In the genomic region with DNA sequence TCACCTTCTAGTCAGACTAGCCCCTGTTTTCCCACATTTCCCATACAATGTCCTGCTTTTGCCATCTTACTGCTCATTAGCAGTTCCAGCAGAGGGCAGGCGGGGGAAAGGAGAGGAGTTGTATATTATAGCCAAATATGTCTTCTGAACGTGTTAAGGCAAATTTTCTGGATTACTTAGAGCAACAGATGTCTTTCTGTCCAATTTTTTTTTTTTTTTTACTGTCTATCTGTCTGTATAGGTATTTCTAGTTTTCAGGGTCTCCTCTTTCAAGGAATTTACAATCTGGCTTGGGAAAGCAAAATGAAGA, we compare ENCODE assay signal across 13 cellular contexts. TPM values are rescaled to one million over a fixed set of nuclear protein-coding genes. Genes with fewer than 3 reads are reported as not detected.
DNase-seq lines count a peak whose midpoint lies in the region; ATAC-seq and TF ChIP-seq lines count a peak whose summit lies in the region.
"Had no signal": no experiment of that assay in that cellular context is flagged by ENCODE, and none has a peak within 500 bp of the region (broad histone marks: within the 10 kb centered on the region; RNA-seq: fewer than 3 reads in every experiment).

No MANE protein-coding gene starts in this region.

- TF ChIP-seq CTCF in 22Rv1 (IDR thresholded peaks at IDR 0.05) (peak; percentile 19; the same call in 1 of the 2 replicates), hepatocyte (IDR thresholded peaks at IDR 0.05; ENCODE audit: poor library complexity) (peak; percentile 44)
- TF ChIP-seq CTCF in CD8-positive, alpha-beta T cell (IDR thresholded peaks at IDR 0.05) = no peak

- no peak overlapping the region for H3K9ac ChIP-seq in adipocyte (ENCODE audit: low read length)

- H3K4me1 ChIP-seq in adipocyte (ENCODE audit: control insufficient read depth, insufficient read depth, low read length) (peaks cover 40% of the 10 kb centered on the region), hepatocyte (ENCODE audit: insufficient read depth) (no peaks in the 10 kb centered on the region)
- H3K4me1 ChIP-seq in CD8-positive, alpha-beta T cell (ENCODE audit: insufficient read depth, low read length) = no peaks in the 10 kb centered on the region
- no peaks in the 10 kb centered on the region for H3K4me1 ChIP-seq in CD4-positive, alpha-beta memory T cell (ENCODE audit: insufficient read depth, low read length)

- no peak overlapping the region for H3K4me2 ChIP-seq in hepatocyte

- DNase-seq in H4 (ENCODE audit: low spot score) (peak; percentile 25), adipocyte (ENCODE audit: low read depth) (peak; percentile 38), hepatocyte (ENCODE audit: low spot score) (peak; percentile 38), SKM-1 treated with dmso at 0.1 percent for 144 hours (lab: John Stamatoyannopoulos, UW; ENCODE audit: unreplicated experiment) (no peak)
- no peak for DNase-seq in CD8-positive, alpha-beta T cell
- DNase-seq in CD4-positive, alpha-beta memory T cell = no peak
- DNase-seq: activated naive CD4-positive, alpha-beta T cell treated with anti-CD3 and anti-CD28 coated beads for 36 hours; NCI-H1048; stimulated activated CD8-positive, alpha-beta memory T cell treated with anti-CD3 and anti-CD28 coated beads, Interleukin-4, amount 100 ng/mL, for 48 hours; T-helper 9 cell had no signal

- no peaks in the 10 kb centered on the region for H3K9me3 ChIP-seq in adipocyte (ENCODE audit: control insufficient read depth, low read length)
- H3K9me3 ChIP-seq in hepatocyte (ENCODE audit: low read depth) = no peaks in the 10 kb centered on the region
- no peaks in the 10 kb centered on the region for H3K9me3 ChIP-seq in CD8-positive, alpha-beta T cell (ENCODE audit: low read length)
- H3K9me3 ChIP-seq in CD4-positive, alpha-beta memory T cell (ENCODE audit: control insufficient read depth in 1 of 2, low read length in 2 of 2) = no peaks in the 10 kb centered on the region
- H3K9me3 ChIP-seq: pancreas had no signal

- no peaks in the 10 kb centered on the region for H3K36me3 Mint-ChIP-seq in CD8-positive, alpha-beta T cell
- no peaks in the 10 kb centered on the region for H3K36me3 Mint-ChIP-seq in CD4-positive, alpha-beta memory T cell

- POLR2A ChIA-PET in CD8-positive, alpha-beta T cell (lab: Charles Lee) = no interaction called here
- POLR2A ChIA-PET in CD4-positive, alpha-beta memory T cell (lab: Charles Lee; ENCODE audit: partially characterized antibody) = no interaction called here

- H3K27ac ChIP-seq in 22Rv1 = no peak overlapping the region
- no peak overlapping the region for H3K27ac ChIP-seq in hepatocyte
- H3K27ac ChIP-seq in CD8-positive, alpha-beta T cell (ENCODE audit: low read depth, low read length) = no peak overlapping the region
- no peak overlapping the region for H3K27ac ChIP-seq in CD4-positive, alpha-beta memory T cell (ENCODE audit: low read depth, low read length)
- H3K27ac ChIP-seq: pancreas had no signal

- H3K9me2 ChIP-seq in hepatocyte (replicated peaks; ENCODE audit: insufficient read depth) = no peaks in the 10 kb centered on the region

- H3K27ac Mint-ChIP-seq in CD8-positive, alpha-beta T cell = no peak overlapping the region
- H3K27ac Mint-ChIP-seq in CD4-positive, alpha-beta memory T cell = no peak overlapping the region
- H3K27ac Mint-ChIP-seq: activated naive CD4-positive, alpha-beta T cell treated with anti-CD3 and anti-CD28 coated beads for 36 hours had no signal

- intact Hi-C loops in CD8-positive, alpha-beta T cell (cut with DNase I, micrococcal nuclease) = no loop called here
- intact Hi-C loops in CD4-positive, alpha-beta memory T cell (cut with micrococcal nuclease) = no loop called here

- no peaks in the 10 kb centered on the region for H3K79me2 ChIP-seq in hepatocyte

- peaks cover 2% of the 10 kb centered on the region for H3K27me3 Mint-ChIP-seq in CD8-positive, alpha-beta T cell (ENCODE audit: low read depth)
- peaks cover 0 to 1% of the 10 kb centered on the region in 2 donors for H3K27me3 Mint-ChIP-seq in CD4-positive, alpha-beta memory T cell

- H3K9me3 Mint-ChIP-seq in CD8-positive, alpha-beta T cell = no peaks in the 10 kb centered on the region
- H3K9me3 Mint-ChIP-seq in CD4-positive, alpha-beta memory T cell = no peaks in the 10 kb centered on the region
- H3K9me3 Mint-ChIP-seq: activated naive CD4-positive, alpha-beta T cell treated with anti-CD3 and anti-CD28 coated beads for 36 hours had no signal

- H3K27me3 ChIP-seq in adipocyte (replicated peaks; ENCODE audit: control insufficient read depth, insufficient read depth, low read length) (no peaks in the 10 kb centered on the region), hepatocyte (no peaks in the 10 kb centered on the region)
- H3K27me3 ChIP-seq in CD8-positive, alpha-beta T cell (ENCODE audit: insufficient read depth, low read length) = no peaks in the 10 kb centered on the region
- no peaks in the 10 kb centered on the region for H3K27me3 ChIP-seq in CD4-positive, alpha-beta memory T cell (ENCODE audit: insufficient read depth, low read length)
- H3K27me3 ChIP-seq: pancreas had no signal

- peaks cover 39% of the 10 kb centered on the region for H3K36me3 ChIP-seq in adipocyte (ENCODE audit: control insufficient read depth, insufficient read depth, low read length, severe bottlenecking)
- no peaks in the 10 kb centered on the region for H3K36me3 ChIP-seq in hepatocyte (replicated peaks; ENCODE audit: insufficient read depth, low read depth)
- no peaks in the 10 kb centered on the region for H3K36me3 ChIP-seq in CD8-positive, alpha-beta T cell (ENCODE audit: insufficient read depth, low read length)
- no peaks in the 10 kb centered on the region for H3K36me3 ChIP-seq in CD4-positive, alpha-beta memory T cell (ENCODE audit: insufficient read depth, low read length)
- H3K36me3 ChIP-seq: pancreas had no signal

- H2AFZ ChIP-seq in hepatocyte = no peak overlapping the region

- 54% methylated on average over 2 of the region's 2 CpGs for WGBS in hepatocyte (ENCODE audit: low lambda C conversion rate, missing lambda C conversion rate)

- H3K4me3 ChIP-seq in adipocyte (ENCODE audit: low read length) (peak overlapping the region; percentile 18), hepatocyte (no peak overlapping the region)
- H3K4me3 ChIP-seq in CD8-positive, alpha-beta T cell (ENCODE audit: low read depth, low read length) = no peak overlapping the region
- no peak overlapping the region for H3K4me3 ChIP-seq in CD4-positive, alpha-beta memory T cell (ENCODE audit: low read length in 2 of 2)
- H3K4me3 ChIP-seq: pancreas had no signal

- no peaks in the 10 kb centered on the region for H4K20me1 ChIP-seq in hepatocyte (ENCODE audit: insufficient read depth, poor library complexity, severe bottlenecking)

- CTCF ChIA-PET in CD8-positive, alpha-beta T cell (lab: Charles Lee) = no interaction called here
- CTCF ChIA-PET in CD4-positive, alpha-beta memory T cell (lab: Charles Lee; ENCODE audit: partially characterized antibody) = no interaction called here

- no peak for ATAC-seq in CD8-positive, alpha-beta T cell
- no peak for ATAC-seq in GM19023 (IDR thresholded peaks at IDR 0.05; ENCODE audit: unreplicated experiment)

- no peak overlapping the region for H3K4me3 Mint-ChIP-seq in CD8-positive, alpha-beta T cell
- H3K4me3 Mint-ChIP-seq in CD4-positive, alpha-beta memory T cell = no peak overlapping the region
- H3K4me3 Mint-ChIP-seq: activated naive CD4-positive, alpha-beta T cell treated with anti-CD3 and anti-CD28 coated beads for 36 hours had no signal

- no peaks in the 10 kb centered on the region for H3K4me1 Mint-ChIP-seq in CD8-positive, alpha-beta T cell (ENCODE audit: low read depth)
- H3K4me1 Mint-ChIP-seq in CD4-positive, alpha-beta memory T cell = no peaks in the 10 kb centered on the region

RNA-seq across cellular contexts. Expression of a gene that starts 30.0 kb away (rescaled TPM):
- 4.3 and 6.1 TPM in 2 replicates for total RNA-seq in H4 (2014; rRNA removed; shearing (Covaris generic))
- 49.8 and 55.8 TPM in 2 replicates for total RNA-seq in hepatocyte
- polyA plus RNA-seq in hepatocyte = 17.2 and 19.5 TPM in 2 replicates
- total RNA-seq in CD8-positive, alpha-beta T cell = not detected
- not detected for total RNA-seq in CD4-positive, alpha-beta memory T cell
- not detected for polyA plus RNA-seq in CD4-positive, alpha-beta memory T cell
- total RNA-seq: activated naive CD4-positive, alpha-beta T cell treated with anti-CD3 and anti-CD28 coated beads for 36 hours had no signal

Comparison
In these comparisons a context has a peak if more than half of its experiments do, and no peak if none do; other contexts are left out.
1. DNase-seq: peak in H4 (single experiment), adipocyte (single experiment) and hepatocyte (single experiment); none in CD8-positive, alpha-beta T cell (0 of 7), CD4-positive, alpha-beta memory T cell (0 of 5) and SKM-1 treated with dmso at 0.1 percent for 144 hours (single experiment).